15 cellular contexts compared by ENCODE assay signal in genomic region chr22:29003552-29003951, GRCh38. TPM values are rescaled to one million over a fixed set of nuclear protein-coding genes. Genes with fewer than 3 reads are reported as not detected.
"Had no signal": no experiment of that assay in that cellular context is flagged by ENCODE, and none has a peak within 500 bp of the region (broad histone marks: within the 10 kb centered on the region; RNA-seq: fewer than 3 reads in every experiment).

No MANE protein-coding gene starts in this region.

- H3K4me1 Mint-ChIP-seq: activated B cell treated with CpG ODN at 0.5 μM for 24 hours; activated CD4-positive, alpha-beta T cell treated with anti-CD3 and anti-CD28 coated beads, Interleukin-2, amount 10 ng/mL, durations not matched to agents 7 days and 5 days; activated naive CD4-positive, alpha-beta T cell treated with anti-CD3 and anti-CD28 coated beads, Interleukin-2, amount 50 U/mL, for 24 hours had no signal

- H3K4me3 ChIP-seq: right atrium auricular region, tibial artery, vagina had no signal

- H3K27ac Mint-ChIP-seq: activated B cell treated with CpG ODN at 0.5 μM for 24 hours; activated CD4-positive, alpha-beta T cell treated with anti-CD3 and anti-CD28 coated beads, Interleukin-2, amount 10 ng/mL, durations not matched to agents 7 days and 5 days; activated naive CD4-positive, alpha-beta T cell treated with anti-CD3 and anti-CD28 coated beads, Interleukin-2, amount 50 U/mL, for 24 hours had no signal

- H3K36me3 ChIP-seq: brain microvascular endothelial cell, right atrium auricular region, tibial artery, vagina had no signal

- H3K9me3 ChIP-seq: right atrium auricular region, tibial artery, vagina had no signal

- H3K9me3 Mint-ChIP-seq: activated naive CD4-positive, alpha-beta T cell treated with anti-CD3 and anti-CD28 coated beads, Interleukin-2, amount 50 U/mL, for 24 hours had no signal

- H3K27me3 ChIP-seq: brain microvascular endothelial cell, right atrium auricular region, tibial artery, vagina had no signal

- H3K27ac ChIP-seq: brain microvascular endothelial cell, tibial artery, vagina had no signal

- H3K4me3 Mint-ChIP-seq: activated B cell treated with CpG ODN at 0.5 μM for 24 hours; activated CD4-positive, alpha-beta T cell treated with anti-CD3 and anti-CD28 coated beads, Interleukin-2, amount 10 ng/mL, durations not matched to agents 7 days and 5 days; activated naive CD4-positive, alpha-beta T cell treated with anti-CD3 and anti-CD28 coated beads, Interleukin-2, amount 50 U/mL, for 24 hours had no signal

- DNase-seq: activated B cell treated with CpG ODN at 0.5 μM for 24 hours; activated CD4-positive, alpha-beta T cell treated with anti-CD3 and anti-CD28 coated beads, Interleukin-2, amount 10 ng/mL, durations not matched to agents 7 days and 5 days; amniotic stem cell; brain microvascular endothelial cell; dermis blood vessel endothelial cell; small intestine; tibial artery had no signal

RNA-seq across cellular contexts. Expression of gene C22orf31, which starts 58.1 kb away (rescaled TPM):
- total RNA-seq: activated B cell treated with CpG ODN at 0.5 μM for 24 hours; activated CD4-positive, alpha-beta T cell treated with anti-CD3 and anti-CD28 coated beads, Interleukin-2, amount 10 ng/mL, durations not matched to agents 7 days and 5 days; activated CD8-positive, alpha-beta memory T cell treated with anti-CD3 and anti-CD28 coated beads for 36 hours; cerebellum; dermis blood vessel endothelial cell; esophagus mucosa; left lobe of liver; right atrium auricular region; T-helper 1 cell treated with Interleukin-12 subunit alpha and Interleukin-12 subunit beta and Interleukin-4 antibody, amounts not matched to agents 30 ng/mL and 1 ng/mL, for 36 hours; vagina had no signal
- polyA plus RNA-seq: small intestine had no signal
